ENCODE assay signal across 14 cellular contexts in genomic region chr7:141460781-141461715, GRCh38.
DNase-seq lines count a peak whose midpoint lies in the region; ATAC-seq and TF ChIP-seq lines count a peak whose summit lies in the region.
"Had no signal": no experiment of that assay in that cellular context is flagged by ENCODE, and none has a peak within 500 bp of the region (broad histone marks: within the 10 kb centered on the region; RNA-seq: fewer than 3 reads in every experiment).

No MANE protein-coding gene starts in this region.

- CTCF ChIA-PET in MCF 10A (lab: Yijun Ruan, JAX) = no interaction called here

- H3K9me3 Mint-ChIP-seq in MCF 10A (ENCODE audit: unreplicated experiment) = peaks cover 17% of the 10 kb centered on the region
- H3K9me3 Mint-ChIP-seq: activated CD4-positive, alpha-beta memory T cell treated with anti-CD3 and anti-CD28 coated beads, Interleukin-2, amount 10 ng/mL, durations not matched to agents 7 days and 5 days had no signal

- peak overlapping the region; percentile 13 for H3K27ac ChIP-seq in right cardiac atrium (ENCODE audit: low read length)

- no peaks in the 10 kb centered on the region for H3K9me3 ChIP-seq in right cardiac atrium (ENCODE audit: control insufficient read depth, low read length)

- POLR2A ChIA-PET in MCF 10A (lab: Yijun Ruan, JAX) = no interaction called here

- H3K4me3 ChIP-seq in right cardiac atrium (ENCODE audit: low read length) = no peak overlapping the region

- H3K4me3 Mint-ChIP-seq in MCF 10A (ENCODE audit: unreplicated experiment) = no peak overlapping the region
- H3K4me3 Mint-ChIP-seq: activated CD4-positive, alpha-beta memory T cell treated with anti-CD3 and anti-CD28 coated beads, Interleukin-2, amount 10 ng/mL, durations not matched to agents 7 days and 5 days had no signal

- BruUV-seq in MCF 10A (replicated peaks; lab: Mats Ljungman, UMichigan) = no TSS peak

- H3K27ac Mint-ChIP-seq in MCF 10A (ENCODE audit: low read depth, unreplicated experiment) = no peak overlapping the region
- H3K27ac Mint-ChIP-seq: activated CD4-positive, alpha-beta memory T cell treated with anti-CD3 and anti-CD28 coated beads, Interleukin-2, amount 10 ng/mL, durations not matched to agents 7 days and 5 days had no signal

- no peaks in the 10 kb centered on the region for H3K27me3 ChIP-seq in right cardiac atrium (ENCODE audit: control insufficient read depth, insufficient read depth)

- intact Hi-C loops in MCF 10A (cut with micrococcal nuclease) (no loop called here), right cardiac atrium (cut with DNase I) (no loop called here)

- DNase-seq in NCI-H2107 treated with DMSO at 0.1 percent for 48 hours (lab: John Stamatoyannopoulos, UW; ENCODE audit: unreplicated experiment) = peak; percentile 96
- peak; percentile 41 for DNase-seq in MCF 10A (ENCODE audit: unreplicated experiment)
- peak in 1 of 3 donors; percentile 55 for DNase-seq in right cardiac atrium
- DNase-seq in superior temporal gyrus (ENCODE audit: extremely low spot score) = peak; percentile 71
- no peak for DNase-seq in stimulated activated CD4-positive, alpha-beta T cell treated with anti-CD3 and anti-CD28 coated beads, Interleukin-4, amount 100 ng/mL, for 4 hours
- no peak for DNase-seq in HK-2 (ENCODE audit: unreplicated experiment)
- DNase-seq in HUDEP-2 (lab: John Stamatoyannopoulos, UW; ENCODE audit: unreplicated experiment in 76 of 76) = no peak
- DNase-seq: activated CD4-positive, alpha-beta memory T cell treated with anti-CD3 and anti-CD28 coated beads, Interleukin-2, amount 10 ng/mL, durations not matched to agents 7 days and 5 days; amniotic stem cell; H7; NCI-H1092 treated with DMSO at 0.1 percent for 48 hours; SIG-M5; stimulated activated CD4-positive, alpha-beta T cell treated with anti-CD3 and anti-CD28 coated beads, Interleukin-2, amount 100 ng/mL, for 24 hours had no signal

- no peaks in the 10 kb centered on the region for H3K27me3 Mint-ChIP-seq in MCF 10A (ENCODE audit: insufficient read depth, unreplicated experiment)

- no peak for TF ChIP-seq CTCF in MCF 10A (IDR thresholded peaks at IDR 0.05; ENCODE audit: unreplicated experiment)

- ATAC-seq in right cardiac atrium (peak; percentile 28 to 47), HG03565 (IDR thresholded peaks at IDR 0.05; ENCODE audit: unreplicated experiment) (no peak)

- H3K36me3 Mint-ChIP-seq in MCF 10A (ENCODE audit: insufficient read depth, unreplicated experiment) = no peaks in the 10 kb centered on the region

- H3K4me1 ChIP-seq in right cardiac atrium (ENCODE audit: control insufficient read depth, insufficient read depth, low read length) = peaks cover 7% of the 10 kb centered on the region

- 47% methylated on average over 16 of the region's 16 CpGs for WGBS in right cardiac atrium

- H3K4me1 Mint-ChIP-seq in MCF 10A (ENCODE audit: insufficient read depth, unreplicated experiment) = no peaks in the 10 kb centered on the region
- H3K4me1 Mint-ChIP-seq: activated CD4-positive, alpha-beta memory T cell treated with anti-CD3 and anti-CD28 coated beads, Interleukin-2, amount 10 ng/mL, durations not matched to agents 7 days and 5 days had no signal

Comparison
In these comparisons a context has a peak if more than half of its experiments do, and no peak if none do; other contexts are left out.
1. DNase-seq: peak in NCI-H2107 treated with DMSO at 0.1 percent for 48 hours (single experiment), MCF 10A (single experiment) and superior temporal gyrus (single experiment); none in stimulated activated CD4-positive, alpha-beta T cell treated with anti-CD3 and anti-CD28 coated beads, Interleukin-4, amount 100 ng/mL, for 4 hours (0 of 2), HK-2 (single experiment) and HUDEP-2 (0 of 76).